ENCODE assay signal across 17 cellular contexts in genomic region chr7:78386520-78386919, GRCh38.
"Had no signal": no experiment of that assay in that cellular context is flagged by ENCODE, and none has a peak within 500 bp of the region (broad histone marks: within the 10 kb centered on the region; RNA-seq: fewer than 3 reads in every experiment).

No MANE protein-coding gene starts in this region.

- H3K27ac ChIP-seq: SJCRH30 had no signal

- H3K36me3 ChIP-seq: SJCRH30 had no signal

- DNase-seq: KBM-7, MV-4-11, NCI-H1048, NCI-H1105, NCI-H1417, NCI-H1436 treated with DMSO at 0.1 percent for 48 hours, NCI-H1694, NCI-H1930, NCI-H2081, NCI-H2107, NCI-H2227 treated with DMSO at 0.1 percent for 48 hours, NCI-H524, NCI-H526 treated with DMSO at 0.1 percent for 48 hours, NCI-H774, RPMI8226, SHP77 treated with DMSO at 0.1 percent for 48 hours, SJCRH30 had no signal

- H3K27me3 ChIP-seq: SJCRH30 had no signal

- H3K4me3 ChIP-seq: SJCRH30 had no signal

- H3K9me3 ChIP-seq: SJCRH30 had no signal
